Comparison of ENCODE assay signal across 8 cellular contexts in the genomic region with DNA sequence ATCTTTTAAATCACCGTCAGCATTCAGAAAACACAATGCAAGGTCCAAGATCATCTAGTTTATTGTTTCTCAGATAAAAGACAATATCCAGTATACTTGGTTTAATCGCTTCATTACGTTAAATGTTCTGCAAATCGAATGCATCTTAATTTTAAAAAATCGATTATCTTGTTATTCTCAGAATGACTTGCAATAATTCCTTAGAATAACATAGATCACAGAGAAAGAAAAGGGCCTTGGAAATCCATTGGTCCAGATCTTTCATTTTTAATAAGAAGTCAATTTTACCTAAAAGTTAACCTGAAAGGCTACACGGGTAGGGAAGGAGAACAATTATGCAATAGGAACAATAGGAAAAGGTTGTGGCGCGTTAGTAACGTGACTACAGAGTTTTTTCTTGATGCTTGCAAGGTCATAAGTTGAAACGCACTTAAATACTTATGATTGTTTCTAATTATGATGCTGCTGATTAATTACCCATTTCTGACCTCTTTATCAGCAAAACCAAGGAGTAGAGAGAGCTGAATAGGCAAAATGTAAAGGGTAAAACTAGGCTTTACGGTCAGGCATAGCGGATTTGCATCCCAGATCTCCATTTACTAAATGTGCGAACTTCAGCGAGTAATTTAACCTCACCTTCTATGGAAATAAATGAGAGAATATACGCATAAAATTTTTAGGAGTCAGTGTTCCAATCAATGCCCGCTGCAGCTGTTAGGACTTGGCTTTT. TPM values are rescaled to one million over a fixed set of nuclear protein-coding genes. Genes with fewer than 3 reads are reported as not detected.
DNase-seq lines count a peak whose midpoint lies in the region; ATAC-seq and TF ChIP-seq lines count a peak whose summit lies in the region.

No MANE protein-coding gene starts in this region.

- H3K36me3 Mint-ChIP-seq in activated B cell treated with CpG ODN at 0.5 μM for 24 hours (ENCODE audit: low read depth), result peaks cover 8% of the 10 kb centered on the region
- H3K36me3 Mint-ChIP-seq in stimulated activated naive B cell treated with anti-CD40 and anti-IgM and Interleukin-4, amounts not matched to agents 10 μg/mL and 1 μg/mL and 100 μg/mL, for 72 hours, result peaks cover 0 to 7% of the 10 kb centered on the region in 2 donors

- no CpG with 5 or more reads among the region's 16 CpGs for WGBS in iPS DF 6.9 (ENCODE audit: insufficient coverage, insufficient read length)

- H3K27ac ChIP-seq in iPS DF 6.9 (ENCODE audit: low read length), result no peak overlapping the region

- CTCF ChIA-PET in activated B cell treated with CpG ODN at 0.5 μM for 24 hours (lab: Charles Lee), result no interaction called here

- H3K27ac Mint-ChIP-seq in activated B cell treated with CpG ODN at 0.5 μM for 24 hours, result peak overlapping the region; percentile 93
- peak overlapping the region; percentile 98 for H3K27ac Mint-ChIP-seq in stimulated activated naive B cell treated with anti-CD40 and anti-IgM and Interleukin-4, amounts not matched to agents 10 μg/mL and 1 μg/mL and 100 μg/mL, for 72 hours

- peak overlapping the region; percentile 53; the same call in 1 of the 2 replicates for H3K4me3 ChIP-seq in iPS DF 6.9 (ENCODE audit: low read length)

- POLR2A ChIA-PET in activated B cell treated with CpG ODN at 0.5 μM for 24 hours (lab: Charles Lee), result interaction anchor here (0.7 to 0.9 kb wide), 3 partner anchors 22 to 96 kb away, joined by 3 to 4 read pairs (median 3); partner anchors contain the start of gene CDC42SE2

- no peaks in the 10 kb centered on the region for H3K9me3 Mint-ChIP-seq in activated B cell treated with CpG ODN at 0.5 μM for 24 hours
- no peaks in the 10 kb centered on the region for H3K9me3 Mint-ChIP-seq in stimulated activated naive B cell treated with anti-CD40 and anti-IgM and Interleukin-4, amounts not matched to agents 10 μg/mL and 1 μg/mL and 100 μg/mL, for 72 hours

- no peaks in the 10 kb centered on the region for H3K27me3 ChIP-seq in iPS DF 6.9 (ENCODE audit: control insufficient read depth, insufficient read depth, low read length)

- in situ Hi-C loops in GM13976 (cut with MboI; ENCODE audit: low sequenced_read_pairs, unreplicated experiment), result loop anchor here (10.0 to 25.0 kb wide), 2 partner anchors 105 to 217 kb away; no protein-coding TSS in a partner anchor

- H3K9me3 ChIP-seq in iPS DF 6.9 (ENCODE audit: control insufficient read depth, insufficient read depth, low read length), result no peaks in the 10 kb centered on the region

- ATAC-seq in activated B cell treated with CpG ODN at 0.5 μM for 24 hours (ENCODE audit: low read depth) (no peak), HG03139 (IDR thresholded peaks at IDR 0.05; ENCODE audit: unreplicated experiment) (no peak), HG02970 (IDR thresholded peaks at IDR 0.05; ENCODE audit: low FRiP score, unreplicated experiment) (no peak)
- ATAC-seq in stimulated activated naive B cell treated with anti-CD40 and anti-IgM and Interleukin-4, amounts not matched to agents 10 μg/mL and 1 μg/mL and 100 μg/mL, for 72 hours (replicated peaks), result no peak

- H3K4me1 Mint-ChIP-seq in activated B cell treated with CpG ODN at 0.5 μM for 24 hours, result peaks cover 49% of the 10 kb centered on the region
- peaks cover 19 to 50% of the 10 kb centered on the region in 2 donors for H3K4me1 Mint-ChIP-seq in stimulated activated naive B cell treated with anti-CD40 and anti-IgM and Interleukin-4, amounts not matched to agents 10 μg/mL and 1 μg/mL and 100 μg/mL, for 72 hours

- H3K4me3 Mint-ChIP-seq in activated B cell treated with CpG ODN at 0.5 μM for 24 hours, result peak overlapping the region; percentile 98
- H3K4me3 Mint-ChIP-seq in stimulated activated naive B cell treated with anti-CD40 and anti-IgM and Interleukin-4, amounts not matched to agents 10 μg/mL and 1 μg/mL and 100 μg/mL, for 72 hours, result peak overlapping the region; percentile 92 to 98

- no peaks in the 10 kb centered on the region for H3K36me3 ChIP-seq in iPS DF 6.9 (ENCODE audit: control insufficient read depth, insufficient read depth, low read length)

- H3K4me1 ChIP-seq in iPS DF 6.9 (ENCODE audit: control insufficient read depth, insufficient read depth, low read length), result no peaks in the 10 kb centered on the region

- TF ChIP-seq CTCF in activated B cell treated with CpG ODN at 0.5 μM for 24 hours (IDR thresholded peaks at IDR 0.05) (no peak), GM13976 (IDR thresholded peaks at IDR 0.05; ENCODE audit: borderline replicate concordance, control extremely low read depth, extremely low read depth, insufficient read depth, missing control alignments) (no peak)

- H3K27me3 Mint-ChIP-seq in activated B cell treated with CpG ODN at 0.5 μM for 24 hours, result no peaks in the 10 kb centered on the region
- no peaks in the 10 kb centered on the region for H3K27me3 Mint-ChIP-seq in stimulated activated naive B cell treated with anti-CD40 and anti-IgM and Interleukin-4, amounts not matched to agents 10 μg/mL and 1 μg/mL and 100 μg/mL, for 72 hours

- intact Hi-C loops in activated B cell treated with CpG ODN at 0.5 μM for 24 hours (cut with micrococcal nuclease), result loop anchor here (1.0 to 2.0 kb wide), 8 partner anchors 39 to 627 kb away; partner anchors contain the start of genes FNIP1 and RAPGEF6

- DNase-seq in NCI-H2227 treated with DMSO at 0.1 percent for 48 hours (lab: John Stamatoyannopoulos, UW) (peak; percentile 12), NCI-H2227 (lab: John Stamatoyannopoulos, UW; ENCODE audit: unreplicated experiment) (no peak), activated B cell treated with CpG ODN at 0.5 μM for 24 hours (no peak), iPS DF 6.9 (ENCODE audit: low read depth, low spot score) (no peak), GM13976 (ENCODE audit: low spot score) (no peak)
- DNase-seq in stimulated activated naive B cell treated with anti-CD40 and anti-IgM and Interleukin-4, amounts not matched to agents 10 μg/mL and 1 μg/mL and 100 μg/mL, for 72 hours, result no peak

RNA-seq across cellular contexts. Expression of gene LYRM7, which starts 0.8 kb away (rescaled TPM):
- 11.9 and 13.1 TPM in 2 replicates for total RNA-seq in activated B cell treated with CpG ODN at 0.5 μM for 24 hours

RNA-seq across cellular contexts. Expression of gene HINT1, which starts 4.9 kb away (rescaled TPM):
- total RNA-seq in activated B cell treated with CpG ODN at 0.5 μM for 24 hours, result 201 and 212 TPM in 2 replicates
